ENCODE assay signal across 28 cellular contexts in the genomic region with DNA sequence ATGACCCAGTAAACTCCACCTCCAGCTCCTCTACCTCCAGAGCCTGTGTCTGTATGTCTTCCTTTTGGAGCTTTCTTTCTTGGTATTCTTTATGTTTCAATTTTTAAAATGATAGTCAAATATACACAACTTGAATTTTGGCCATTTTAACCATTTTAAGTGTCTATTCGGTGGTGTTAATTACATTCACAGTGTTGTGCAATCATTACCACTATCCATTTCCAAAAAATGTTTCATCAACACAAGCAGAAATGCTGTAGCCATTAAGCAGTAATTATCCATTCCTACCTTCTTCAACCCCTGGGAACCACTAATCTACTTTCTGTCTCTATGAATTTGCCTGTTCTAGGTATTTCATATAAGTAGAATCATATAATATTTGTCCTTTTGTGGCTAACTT.
A peak's percentile ranks its signal among the peaks of the same experiment; 100 is the strongest.
DNase-seq lines count a peak whose midpoint lies in the region; ATAC-seq, FAIRE-seq and TF ChIP-seq lines count a peak whose summit lies in the region.
"Had no signal": no experiment of that assay in that cellular context is flagged by ENCODE, and none has a peak within 500 bp of the region (broad histone marks: within the 10 kb centered on the region; RNA-seq: fewer than 3 reads in every experiment).

No MANE protein-coding gene starts in this region.

- intact Hi-C loops in IMR-90 (cut with micrococcal nuclease), result no loop called here
- intact Hi-C loops in K562 (cut with micrococcal nuclease), result no loop called here
- intact Hi-C loops in posterior cingulate gyrus (cut with DNase I), result no loop called here

- TF ChIP-seq POLR2A in IMR-90 (IDR thresholded peaks at IDR 0.05; ENCODE audit: low read depth, low read length), result no peak
- no peak for TF ChIP-seq POLR2A in K562 (conservative IDR thresholded peaks at IDR 0.05)
- no peak for TF ChIP-seq POLR2A in H1 (IDR thresholded peaks at IDR 0.05; ENCODE audit: control extremely low read depth in 1 of 2, low read depth in 2 of 2, low read length in 2 of 2)

- H3K4me1 Mint-ChIP-seq in progenitor cell of endocrine pancreas (ENCODE audit: low read depth) (no peaks in the 10 kb centered on the region), chondrocyte (ENCODE audit: low read depth) (peaks cover 48% of the 10 kb centered on the region)
- H3K4me1 Mint-ChIP-seq: CD14-positive monocyte; CD4-positive, alpha-beta memory T cell; CD4-positive, CD25-positive, alpha-beta regulatory T cell; CD8-positive, alpha-beta memory T cell had no signal

- H3K23me2 ChIP-seq in H1 (ENCODE audit: low read depth, low read length), result no peaks in the 10 kb centered on the region

- no peak for DNase-seq in IMR-90
- DNase-seq in K562 (ENCODE audit: extremely low read depth in 1 of 4, low spot score in 3 of 4), result no peak
- DNase-seq in H1 (ENCODE audit: low read depth in 1 of 2, low spot score in 2 of 2), result no peak
- no peak for DNase-seq in progenitor cell of endocrine pancreas (ENCODE audit: low spot score, unreplicated experiment)
- DNase-seq in effector CD4-positive, alpha-beta T cell, result no peak
- no peak for DNase-seq in posterior cingulate gyrus
- DNase-seq in chondrocyte (ENCODE audit: low spot score), result no peak
- DNase-seq: 8988T; ACHN; BE2C; C1 segment of cervical spinal cord; CD4-positive, alpha-beta memory T cell; CD4-positive, CD25-positive, alpha-beta regulatory T cell; CD8-positive, alpha-beta memory T cell; COR-L47; DMS 273 treated with DMSO at 0.1 percent for 48 hours; DMS153; DMS53; DMS79; DND-41; EL; GDM1 had no signal

- in situ Hi-C loops in IMR-90 (cut with MboI; ENCODE audit: low sequenced_read_pairs) (no loop called here), K562 (cut with MboI) (loop anchor here (10.0 kb wide), 1 partner anchor 239 kb away; the partner anchor contains the start of gene PFN2)

- TF ChIP-seq CTCF in IMR-90 (conservative IDR thresholded peaks at IDR 0.05; ENCODE audit: low read depth, low read length) (no peak), K562 (IDR thresholded peaks at IDR 0.05 in 2 of 3, conservative IDR thresholded peaks at IDR 0.05 in 1 of 3; ENCODE audit: insufficient read depth in 2 of 3, low read depth in 1 of 3, low read length in 3 of 3) (no peak), H1 (IDR thresholded peaks at IDR 0.05; ENCODE audit: control extremely low read depth in 1 of 3, insufficient read depth in 1 of 3, low read depth in 1 of 3, low read length in 3 of 3) (no peak), progenitor cell of endocrine pancreas (IDR thresholded peaks at IDR 0.05; ENCODE audit: unreplicated experiment) (no peak), chondrocyte (IDR thresholded peaks at IDR 0.05) (no peak)

- no peak overlapping the region for H3K4me3 Mint-ChIP-seq in progenitor cell of endocrine pancreas (ENCODE audit: low read depth)
- H3K4me3 Mint-ChIP-seq in chondrocyte (ENCODE audit: unreplicated experiment), result no peak overlapping the region
- H3K4me3 Mint-ChIP-seq: CD14-positive monocyte; CD4-positive, alpha-beta memory T cell; CD4-positive, CD25-positive, alpha-beta regulatory T cell; CD8-positive, alpha-beta memory T cell had no signal

- H2AK9ac ChIP-seq in IMR-90 (replicated peaks; ENCODE audit: low read depth, low read length, poor library complexity), result no peak overlapping the region

- H4K8ac ChIP-seq in IMR-90 (ENCODE audit: low read depth in 2 of 2, low read length in 2 of 2) (no peak overlapping the region), H1 (ENCODE audit: extremely low read depth, insufficient read depth, low read length) (no peak overlapping the region)

- TF ChIP-seq RAD21 in IMR-90 (IDR thresholded peaks at IDR 0.05; ENCODE audit: low read length) (no peak), K562 (CRISPR knock-in tag; conservative IDR thresholded peaks at IDR 0.05 in 1 of 2, IDR thresholded peaks at IDR 0.05 in 1 of 2) (no peak), H1 (IDR thresholded peaks at IDR 0.05 in 1 of 2, conservative IDR thresholded peaks at IDR 0.05 in 1 of 2; ENCODE audit: low read depth in 2 of 2, low read length in 2 of 2) (no peak)

- no peak overlapping the region for H2BK120ac ChIP-seq in IMR-90 (ENCODE audit: low read depth, low read length)
- no peak overlapping the region for H2BK120ac ChIP-seq in H1 (replicated peaks; ENCODE audit: low read depth, low read length)

- H3K79me2 ChIP-seq in K562 (ENCODE audit: control insufficient read depth, insufficient read depth, low read length) (no peaks in the 10 kb centered on the region), H1 (ENCODE audit: control insufficient read depth in 1 of 2, insufficient read depth in 2 of 2, low read length in 2 of 2) (no peaks in the 10 kb centered on the region)

- TF ChIP-seq EP300 in K562 (IDR thresholded peaks at IDR 0.05; ENCODE audit: low read length) (no peak), H1 (IDR thresholded peaks at IDR 0.05; ENCODE audit: borderline replicate concordance in 1 of 2, low read depth in 2 of 2, low read length in 2 of 2) (no peak)

- H3K4me3 ChIP-seq in IMR-90 (ENCODE audit: insufficient read depth, low read depth, low read length) (no peak overlapping the region), K562 (no peak overlapping the region), H1 (ENCODE audit: extremely low read depth in 1 of 4, insufficient read depth in 2 of 4, low read depth in 3 of 4, low read length in 4 of 4) (no peak overlapping the region)
- H3K4me3 ChIP-seq: BLaER1, GM12878 had no signal

- H2AK5ac ChIP-seq in IMR-90 (ENCODE audit: low read depth, low read length) (no peak overlapping the region), H1 (ENCODE audit: low read depth, low read length) (no peak overlapping the region)

- H3K14ac ChIP-seq in IMR-90 (replicated peaks; ENCODE audit: low read depth, low read length) (no peak overlapping the region), H1 (ENCODE audit: insufficient read length) (no peak overlapping the region)

- H3K36me3 Mint-ChIP-seq in progenitor cell of endocrine pancreas (ENCODE audit: insufficient read depth) (no peaks in the 10 kb centered on the region), chondrocyte (ENCODE audit: low read depth) (no peaks in the 10 kb centered on the region)
- H3K36me3 Mint-ChIP-seq: CD14-positive monocyte; CD4-positive, alpha-beta memory T cell; CD4-positive, CD25-positive, alpha-beta regulatory T cell; CD8-positive, alpha-beta memory T cell had no signal

- peaks cover 8% of the 10 kb centered on the region for H3K4me1 ChIP-seq in IMR-90 (ENCODE audit: control insufficient read depth, insufficient read depth, low read length)
- no peaks in the 10 kb centered on the region for H3K4me1 ChIP-seq in K562 (replicated peaks in 1 of 2; ENCODE audit: control insufficient read depth in 2 of 2, insufficient read depth in 2 of 2, low read length in 2 of 2)
- peaks cover 2 to 16% (median 6%) of the 10 kb centered on the region in 4 experiments; a peak in 6 of 7 replicates for H3K4me1 ChIP-seq in H1 (replicated peaks in 1 of 4; ENCODE audit: control insufficient read depth in 3 of 4, insufficient read depth in 4 of 4, low read length in 3 of 4)

- no CpG with 5 or more reads among the region's 1 CpG for WGBS in IMR-90 (ENCODE audit: extremely low coverage in 2 of 2, insufficient read length in 1 of 2), 2 experiments
- 0% methylated on average over 1 of the region's 1 CpG for WGBS in K562 (ENCODE audit: insufficient coverage, low coverage, missing lambda C conversion rate)
- 86% methylated on average over 1 of the region's 1 CpG; no CpG with 5 or more reads in 1 of the 2 experiments for WGBS in H1 (ENCODE audit: extremely low coverage in 1 of 2, insufficient coverage in 1 of 2, insufficient read length in 1 of 2, insufficient replicate concordance in 2 of 2, low coverage in 1 of 2, low lambda C conversion rate in 2 of 2, missing lambda C conversion rate in 1 of 2), 2 experiments

- no peak overlapping the region for H2BK12ac ChIP-seq in H1 (ENCODE audit: low read depth, low read length)

- H2BK5ac ChIP-seq in IMR-90 (ENCODE audit: low read depth, low read length, poor library complexity, severe bottlenecking), result no peak overlapping the region
- H2BK5ac ChIP-seq in H1 (ENCODE audit: low read depth, low read length), result no peak overlapping the region

- H3K4me2 ChIP-seq in IMR-90 (ENCODE audit: low read depth, low read length), result no peak overlapping the region
- H3K4me2 ChIP-seq in K562 (ENCODE audit: insufficient read depth, low read length), result no peak overlapping the region
- no peak overlapping the region for H3K4me2 ChIP-seq in H1 (ENCODE audit: insufficient read depth in 1 of 2, low read depth in 2 of 2, low read length in 2 of 2)
- H3K4me2 ChIP-seq: BLaER1 had no signal

- H2BK20ac ChIP-seq in IMR-90 (ENCODE audit: low read depth, low read length) (no peak overlapping the region), H1 (ENCODE audit: low read length) (no peak overlapping the region)

- H4K5ac ChIP-seq in IMR-90 (ENCODE audit: low read depth, low read length), result no peak overlapping the region
- H4K5ac ChIP-seq in H1 (ENCODE audit: insufficient read length, low read depth, low read length), result no peak overlapping the region

- FAIRE-seq in K562 (lab: Jason Lieb, UNC), result no peak
- FAIRE-seq in H1 (lab: Jason Lieb, UNC), result no peak
- FAIRE-seq: A204.1, GM12878, GM12892, GM18507 had no signal

- H3K27me3 Mint-ChIP-seq in progenitor cell of endocrine pancreas (peaks cover 3% of the 10 kb centered on the region), chondrocyte (ENCODE audit: low read depth) (no peaks in the 10 kb centered on the region)

- no peak overlapping the region for H2AFZ ChIP-seq in IMR-90 (replicated peaks; ENCODE audit: low read length, poor library complexity)
- H2AFZ ChIP-seq in K562 (ENCODE audit: low read depth, low read length), result no peak overlapping the region
- no peak overlapping the region for H2AFZ ChIP-seq in H1 (ENCODE audit: low read length)

- dilution Hi-C loops in IMR-90 (cut with HindIII; ENCODE audit: low sequenced_read_pairs, unreplicated experiment), result no loop called here

- no peak overlapping the region for H3K18ac ChIP-seq in IMR-90 (ENCODE audit: low read depth, low read length)
- no peak overlapping the region for H3K18ac ChIP-seq in H1 (ENCODE audit: extremely low read depth, low read length)

- H3K27ac Mint-ChIP-seq in progenitor cell of endocrine pancreas (peak overlapping the region; percentile 51), chondrocyte (ENCODE audit: unreplicated experiment) (no peak overlapping the region)
- H3K27ac Mint-ChIP-seq: CD14-positive monocyte; CD4-positive, alpha-beta memory T cell; CD4-positive, CD25-positive, alpha-beta regulatory T cell; CD8-positive, alpha-beta memory T cell had no signal

- H3K27me3 ChIP-seq in IMR-90 (ENCODE audit: control insufficient read depth, insufficient read depth, low read length), result peaks cover 2% of the 10 kb centered on the region; the same call in 1 of the 2 replicates
- peaks cover 11 to 44% of the 10 kb centered on the region in 2 experiments; a peak in 3 of 5 replicates for H3K27me3 ChIP-seq in K562 (ENCODE audit: control insufficient read depth in 2 of 2, insufficient read depth in 2 of 2, low read length in 2 of 2)
- no peaks in the 10 kb centered on the region for H3K27me3 ChIP-seq in H1 (replicated peaks in 1 of 4; ENCODE audit: control insufficient read depth in 3 of 4, extremely low read depth in 1 of 4, insufficient read depth in 3 of 4, low read length in 3 of 4)
- H3K27me3 ChIP-seq: BE2C, BLaER1 had no signal

- H3K27ac ChIP-seq in IMR-90 (ENCODE audit: insufficient read depth, low read length) (no peak overlapping the region), K562 (ENCODE audit: extremely low read depth, low read depth, low read length) (no peak overlapping the region), H1 (ENCODE audit: low read depth, low read length) (no peak overlapping the region)
- H3K27ac ChIP-seq: BLaER1 had no signal

- H3K36me3 ChIP-seq in IMR-90 (ENCODE audit: control insufficient read depth, insufficient read depth, low read length) (no peaks in the 10 kb centered on the region), K562 (ENCODE audit: control insufficient read depth, insufficient read depth, low read length) (no peaks in the 10 kb centered on the region), H1 (ENCODE audit: control insufficient read depth in 2 of 4, insufficient read depth in 4 of 4, low read length in 3 of 4) (no peaks in the 10 kb centered on the region)
- H3K36me3 ChIP-seq: BE2C, BLaER1 had no signal

- POLR2A ChIA-PET in IMR-90 (lab: Charles Lee; ENCODE audit: unreplicated experiment), result no interaction called here
- POLR2A ChIA-PET in K562 (lab: Yijun Ruan, JAX), result no interaction called here
- POLR2A ChIA-PET in H1 (lab: Charles Lee; ENCODE audit: partially characterized antibody), result interaction anchor here (0.8 kb wide), 1 partner anchor 243 kb away, joined by 4 read pairs; the partner anchor contains the start of gene PFN2

- CTCF ChIA-PET in IMR-90 (lab: Yijun Ruan, JAX), result no interaction called here
- CTCF ChIA-PET in K562 (lab: Yijun Ruan, JAX; ENCODE audit: low intra/inter-chr PET ratio), result no interaction called here
- CTCF ChIA-PET in H1 (lab: Charles Lee; ENCODE audit: partially characterized antibody), result interaction anchor here (1.5 to 2.8 kb wide), 6 partner anchors 13 to 307 kb away, joined by 3 to 14 read pairs (median 6); no protein-coding TSS in a partner anchor

- no peaks in the 10 kb centered on the region for H3K9me3 Mint-ChIP-seq in progenitor cell of endocrine pancreas (ENCODE audit: low read depth)
- H3K9me3 Mint-ChIP-seq in chondrocyte (ENCODE audit: low read depth), result peaks cover 5% of the 10 kb centered on the region

- H3K9ac ChIP-seq in IMR-90 (ENCODE audit: low read depth, low read length) (no peak overlapping the region), K562 (ENCODE audit: insufficient read depth in 1 of 2, low read depth in 2 of 2, low read length in 2 of 2) (no peak overlapping the region; a peak in 1 of 4 replicates), H1 (replicated peaks in 1 of 4; ENCODE audit: extremely low read depth in 1 of 4, low read depth in 3 of 4, low read length in 3 of 4) (no peak overlapping the region)
- H3K9ac ChIP-seq: BLaER1 had no signal

- no peak overlapping the region for H4K91ac ChIP-seq in IMR-90 (ENCODE audit: insufficient read depth, low read depth, low read length)
- H4K91ac ChIP-seq in H1 (replicated peaks; ENCODE audit: insufficient read length, low read length), result no peak overlapping the region

- H3K9me1 ChIP-seq in IMR-90 (ENCODE audit: insufficient read depth, low read length) (peaks cover 9% of the 10 kb centered on the region), K562 (ENCODE audit: control insufficient read depth, insufficient read depth, low read length) (no peaks in the 10 kb centered on the region)

- H3K56ac ChIP-seq in IMR-90 (ENCODE audit: extremely low read depth, insufficient read depth, low read length) (no peak overlapping the region), H1 (replicated peaks; ENCODE audit: insufficient read length, low read depth, low read length) (no peak overlapping the region)

- no peak overlapping the region for H3K23ac ChIP-seq in IMR-90 (ENCODE audit: low read depth, low read length)
- no peak overlapping the region for H3K23ac ChIP-seq in H1 (ENCODE audit: insufficient read length)

- no peaks in the 10 kb centered on the region for H3K79me1 ChIP-seq in IMR-90 (ENCODE audit: low read depth in 1 of 2, low read length in 2 of 2)
- no peaks in the 10 kb centered on the region; the same call in 1 of the 2 replicates for H3K79me1 ChIP-seq in H1 (ENCODE audit: low read depth, low read length)

- H3K4ac ChIP-seq in IMR-90 (ENCODE audit: low read depth, low read length) (no peak overlapping the region), H1 (replicated peaks; ENCODE audit: insufficient read length, low read depth, low read length) (no peak overlapping the region)

- H3K9me3 ChIP-seq in IMR-90 (ENCODE audit: control insufficient read depth, insufficient read depth, low read length), result peaks cover 3% of the 10 kb centered on the region; the same call in 1 of the 2 replicates
- H3K9me3 ChIP-seq in K562 (replicated peaks; ENCODE audit: control insufficient read depth, insufficient read depth, low read depth, low read length), result no peaks in the 10 kb centered on the region; the same call in none of the 2 replicates
- H3K9me3 ChIP-seq in H1 (ENCODE audit: insufficient read depth in 2 of 2, low read depth in 1 of 2, low read length in 1 of 2), result peaks cover 3 to 6% of the 10 kb centered on the region in 2 experiments; a peak in 3 of 4 replicates
- H3K9me3 ChIP-seq: BE2C had no signal

- BruUV-seq in IMR-90 (replicated peaks; lab: Mats Ljungman, UMichigan), result no TSS peak
- BruUV-seq in K562 (replicated peaks; lab: Mats Ljungman, UMichigan), result no TSS peak

- ATAC-seq in IMR-90 (ENCODE audit: low read depth) (no peak), K562 (no peak)
- ATAC-seq: GM12878 had no signal

- no peak overlapping the region for H2BK15ac ChIP-seq in IMR-90 (ENCODE audit: low read depth, low read length)
- H2BK15ac ChIP-seq in H1 (ENCODE audit: low read length), result no peak overlapping the region

- H4K20me1 ChIP-seq in IMR-90 (ENCODE audit: insufficient read depth, low read length), result no peaks in the 10 kb centered on the region
- no peaks in the 10 kb centered on the region for H4K20me1 ChIP-seq in K562 (replicated peaks; ENCODE audit: control insufficient read depth, insufficient read depth, low read length)
- H4K20me1 ChIP-seq in H1 (replicated peaks in 1 of 2; ENCODE audit: control insufficient read depth in 1 of 2, insufficient read depth in 2 of 2, low read length in 2 of 2), result no peaks in the 10 kb centered on the region
- H4K20me1 ChIP-seq: BLaER1 had no signal
